17 cellular contexts compared by ENCODE assay signal in genomic region chr3:32310918-32311839, GRCh38.
DNase-seq lines count a peak whose midpoint lies in the region; ATAC-seq, FAIRE-seq and TF ChIP-seq lines count a peak whose summit lies in the region.
"Had no signal": no experiment of that assay in that cellular context is flagged by ENCODE, and none has a peak within 500 bp of the region (broad histone marks: within the 10 kb centered on the region; RNA-seq: fewer than 3 reads in every experiment).

No MANE protein-coding gene starts in this region.

- H3K4me1 ChIP-seq in left ventricle myocardium inferior: peaks cover 41% of the 10 kb centered on the region
- H3K4me1 ChIP-seq: vagina had no signal

- ATAC-seq in Right ventricle myocardium superior (ENCODE audit: poor library complexity) (peak; percentile 74), GM21825 (IDR thresholded peaks at IDR 0.05; ENCODE audit: unreplicated experiment) (no peak)
- ATAC-seq: activated T-cell treated with anti-CD3 and anti-CD28 coated beads, Interleukin-2, amount 50 U/mL, for 4 hours; esophagus mucosa had no signal

- H3K4me3 ChIP-seq in left ventricle myocardium inferior: no peak overlapping the region
- H3K4me3 ChIP-seq: PC-9, vagina had no signal

- TF ChIP-seq CTCF in left ventricle myocardium inferior (IDR thresholded peaks at IDR 0.05; ENCODE audit: borderline replicate concordance): no peak

- H3K36me3 ChIP-seq in left ventricle myocardium inferior: no peaks in the 10 kb centered on the region
- H3K36me3 ChIP-seq: vagina had no signal

- no peaks in the 10 kb centered on the region for H3K27me3 ChIP-seq in left ventricle myocardium inferior (ENCODE audit: low read depth)
- H3K27me3 ChIP-seq: vagina had no signal

- FAIRE-seq in RCC 7860 (lab: Jason Lieb, UNC): no peak

- DNase-seq in Right ventricle myocardium superior: no peak
- DNase-seq in left ventricle myocardium inferior: no peak
- DNase-seq in NCI-H526 treated with DMSO at 0.1 percent for 48 hours (lab: John Stamatoyannopoulos, UW): peak; percentile 72
- peak; percentile 31 for DNase-seq in globus pallidus (ENCODE audit: low spot score)
- peak; percentile 82 for DNase-seq in superior temporal gyrus (ENCODE audit: extremely low spot score)
- no peak for DNase-seq in RCC 7860 (ENCODE audit: low spot score)
- DNase-seq in AG08395 (ENCODE audit: low spot score): no peak
- DNase-seq: activated CD4-positive, alpha-beta T cell treated with anti-CD3 and anti-CD28 coated beads, Interleukin-2, amount 50 U/mL, for 48 hours; activated naive CD8-positive, alpha-beta T cell treated with anti-CD3 and anti-CD28 coated beads for 36 hours; activated T-cell treated with anti-CD3 and anti-CD28 coated beads, Interleukin-2, amount 50 U/mL, for 4 hours; CD8-positive, alpha-beta memory T cell; HFFc6; PC-9 had no signal

- intact Hi-C loops in Right ventricle myocardium superior (cut with DNase I) (no loop called here), left ventricle myocardium inferior (cut with micrococcal nuclease) (no loop called here)

- no peaks in the 10 kb centered on the region for H3K9me3 ChIP-seq in left ventricle myocardium inferior (replicated peaks)
- H3K9me3 ChIP-seq: vagina had no signal

- H3K27ac ChIP-seq in left ventricle myocardium inferior (replicated peaks): no peak overlapping the region
- H3K27ac ChIP-seq: KMS-11, PC-9, vagina had no signal

Comparison
In these comparisons a context has a peak if more than half of its experiments do, and no peak if none do; other contexts are left out.
1. DNase-seq: peak in NCI-H526 treated with DMSO at 0.1 percent for 48 hours (single experiment), globus pallidus (single experiment) and superior temporal gyrus (single experiment); none in Right ventricle myocardium superior (single experiment), left ventricle myocardium inferior (single experiment), RCC 7860 (single experiment) and AG08395 (single experiment).